Comparison of ENCODE assay signal across 27 cellular contexts in genomic region chr7:31747553-31747952, GRCh38.
DNase-seq lines count a peak whose midpoint lies in the region; ATAC-seq and TF ChIP-seq lines count a peak whose summit lies in the region.
"Had no signal": no experiment of that assay in that cellular context is flagged by ENCODE, and none has a peak within 500 bp of the region (broad histone marks: within the 10 kb centered on the region; RNA-seq: fewer than 3 reads in every experiment).

No MANE protein-coding gene starts in this region.

- no peaks in the 10 kb centered on the region for H3K36me3 Mint-ChIP-seq in activated naive CD4-positive, alpha-beta T cell treated with anti-CD3 and anti-CD28 coated beads, Interleukin-2, amount 50 U/mL, for 72 hours
- H3K36me3 Mint-ChIP-seq: memory B cell; stimulated activated memory B cell treated with anti-CD40 and anti-IgM and Interleukin-4, amounts not matched to agents 10 μg/mL and 1 μg/mL and 100 μg/mL, for 72 hours had no signal

- no peaks in the 10 kb centered on the region for H3K36me3 ChIP-seq in mucosa of descending colon (ENCODE audit: low read depth)
- H3K36me3 ChIP-seq: BLaER1, neural progenitor cell, right lobe of liver, suprapubic skin had no signal

- ATAC-seq in mucosa of descending colon = peak; percentile 78
- no peak for ATAC-seq in activated naive CD4-positive, alpha-beta T cell treated with anti-CD3 and anti-CD28 coated beads, Interleukin-2, amount 50 U/mL, for 72 hours
- no peak for ATAC-seq in HG02884 (IDR thresholded peaks at IDR 0.05; ENCODE audit: unreplicated experiment)
- ATAC-seq: HepG2; right lobe of liver; stimulated activated memory B cell treated with anti-CD40 and anti-IgM and Interleukin-4, amounts not matched to agents 10 μg/mL and 1 μg/mL and 100 μg/mL, for 72 hours had no signal

- DNase-seq in EH (ENCODE audit: low read depth) (peak; percentile 27), RKO (ENCODE audit: low spot score) (peak; percentile 15), epithelial cell of esophagus (ENCODE audit: low read depth) (peak; percentile 70), mucosa of descending colon (peak in 1 of 3 donors; percentile 7), iPS-NIHi11 (ENCODE audit: low spot score) (no peak), GDM1 (lab: John Stamatoyannopoulos, UW) (no peak)
- DNase-seq in activated naive CD4-positive, alpha-beta T cell treated with anti-CD3 and anti-CD28 coated beads, Interleukin-2, amount 50 U/mL, for 72 hours (ENCODE audit: low spot score in 2 of 2) = no peak
- DNase-seq: activated CD4-positive, alpha-beta T cell treated with anti-CD3 and anti-CD28 coated beads for 4 hours; activated CD8-positive, alpha-beta memory T cell treated with anti-CD3 and anti-CD28 coated beads for 24 hours; activated gamma-delta T cell; activated T-cell treated with anti-CD3 and anti-CD28 coated beads, Interleukin-2, amount 50 U/mL, for 1 hour; DMS79 treated with DMSO at 0.1 percent for 48 hours; dorsolateral prefrontal cortex; head of caudate nucleus; NCI-H1092 treated with DMSO at 0.1 percent for 48 hours; NCI-H187; NCI-H2171 treated with DMSO at 0.1 percent for 48 hours; NCI-H526; right lobe of liver; stimulated activated CD4-positive, alpha-beta T cell treated with anti-CD3 and anti-CD28 coated beads, Interleukin-4, amount 100 ng/mL, for 4 hours had no signal

- H3K4me1 ChIP-seq in mucosa of descending colon (ENCODE audit: low read depth) = no peaks in the 10 kb centered on the region
- H3K4me1 ChIP-seq: BLaER1, neural progenitor cell, right lobe of liver, suprapubic skin had no signal

- no peak overlapping the region for H3K27ac Mint-ChIP-seq in activated naive CD4-positive, alpha-beta T cell treated with anti-CD3 and anti-CD28 coated beads, Interleukin-2, amount 50 U/mL, for 72 hours
- H3K27ac Mint-ChIP-seq: memory B cell; neural progenitor cell; stimulated activated memory B cell treated with anti-CD40 and anti-IgM and Interleukin-4, amounts not matched to agents 10 μg/mL and 1 μg/mL and 100 μg/mL, for 72 hours had no signal

- intact Hi-C loops in mucosa of descending colon (cut with DNase I, micrococcal nuclease) = no loop called here

- H3K9me3 Mint-ChIP-seq in activated naive CD4-positive, alpha-beta T cell treated with anti-CD3 and anti-CD28 coated beads, Interleukin-2, amount 50 U/mL, for 72 hours = peaks cover 4 to 8% of the 10 kb centered on the region in 2 donors
- H3K9me3 Mint-ChIP-seq: memory B cell; stimulated activated memory B cell treated with anti-CD40 and anti-IgM and Interleukin-4, amounts not matched to agents 10 μg/mL and 1 μg/mL and 100 μg/mL, for 72 hours had no signal

- H3K4me3 ChIP-seq in epithelial cell of esophagus (ENCODE audit: low read length) (no peak overlapping the region), mucosa of descending colon (no peak overlapping the region)
- H3K4me3 ChIP-seq: BLaER1, dorsolateral prefrontal cortex, neural progenitor cell, right lobe of liver, suprapubic skin had no signal

- TF ChIP-seq CTCF in epithelial cell of esophagus (IDR thresholded peaks at IDR 0.05; ENCODE audit: insufficient read depth, low read depth, low read length, missing control alignments) (no peak), mucosa of descending colon (IDR thresholded peaks at IDR 0.05) (no peak)

- H3K9me3 ChIP-seq in mucosa of descending colon = no peaks in the 10 kb centered on the region
- H3K9me3 ChIP-seq: BLaER1, right lobe of liver, suprapubic skin had no signal

Comparison
In these comparisons a context has a peak if more than half of its experiments do, and no peak if none do; other contexts are left out.
1. DNase-seq: peak in EH (single experiment), RKO (single experiment) and epithelial cell of esophagus (single experiment); none in activated naive CD4-positive, alpha-beta T cell treated with anti-CD3 and anti-CD28 coated beads, Interleukin-2, amount 50 U/mL, for 72 hours (0 of 2), iPS-NIHi11 (single experiment) and GDM1 (single experiment).